ENCODE assay signal across 2 cellular contexts in genomic region chr12:24535334-24536019, GRCh38.
TF ChIP-seq lines count a peak whose summit lies in the region.

No MANE protein-coding gene starts in this region.

TF ChIP-seq in liver, 16 proteins besides CTCF, POLR2A, EP300 and RAD21:
- no peak for TF ChIP-seq FOXA1 (IDR thresholded peaks at IDR 0.05)
- TF ChIP-seq HNF4A (conservative IDR thresholded peaks at IDR 0.05) = peak; percentile 86 to 89
- TF ChIP-seq, protein P1, sequence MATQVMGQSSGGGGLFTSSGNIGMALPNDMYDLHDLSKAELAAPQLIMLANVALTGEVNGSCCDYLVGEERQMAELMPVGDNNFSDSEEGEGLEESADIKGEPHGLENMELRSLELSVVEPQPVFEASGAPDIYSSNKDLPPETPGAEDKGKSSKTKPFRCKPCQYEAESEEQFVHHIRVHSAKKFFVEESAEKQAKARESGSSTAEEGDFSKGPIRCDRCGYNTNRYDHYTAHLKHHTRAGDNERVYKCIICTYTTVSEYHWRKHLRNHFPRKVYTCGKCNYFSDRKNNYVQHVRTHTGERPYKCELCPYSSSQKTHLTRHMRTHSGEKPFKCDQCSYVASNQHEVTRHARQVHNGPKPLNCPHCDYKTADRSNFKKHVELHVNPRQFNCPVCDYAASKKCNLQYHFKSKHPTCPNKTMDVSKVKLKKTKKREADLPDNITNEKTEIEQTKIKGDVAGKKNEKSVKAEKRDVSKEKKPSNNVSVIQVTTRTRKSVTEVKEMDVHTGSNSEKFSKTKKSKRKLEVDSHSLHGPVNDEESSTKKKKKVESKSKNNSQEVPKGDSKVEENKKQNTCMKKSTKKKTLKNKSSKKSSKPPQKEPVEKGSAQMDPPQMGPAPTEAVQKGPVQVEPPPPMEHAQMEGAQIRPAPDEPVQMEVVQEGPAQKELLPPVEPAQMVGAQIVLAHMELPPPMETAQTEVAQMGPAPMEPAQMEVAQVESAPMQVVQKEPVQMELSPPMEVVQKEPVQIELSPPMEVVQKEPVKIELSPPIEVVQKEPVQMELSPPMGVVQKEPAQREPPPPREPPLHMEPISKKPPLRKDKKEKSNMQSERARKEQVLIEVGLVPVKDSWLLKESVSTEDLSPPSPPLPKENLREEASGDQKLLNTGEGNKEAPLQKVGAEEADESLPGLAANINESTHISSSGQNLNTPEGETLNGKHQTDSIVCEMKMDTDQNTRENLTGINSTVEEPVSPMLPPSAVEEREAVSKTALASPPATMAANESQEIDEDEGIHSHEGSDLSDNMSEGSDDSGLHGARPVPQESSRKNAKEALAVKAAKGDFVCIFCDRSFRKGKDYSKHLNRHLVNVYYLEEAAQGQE (IDR thresholded peaks at IDR 0.05) = peak; percentile 63
- peak; percentile 32 for TF ChIP-seq ATF3 (IDR thresholded peaks at IDR 0.05)
- TF ChIP-seq RXRA (IDR thresholded peaks at IDR 0.05) = peak; percentile 46 to 62
- TF ChIP-seq, protein P2, sequence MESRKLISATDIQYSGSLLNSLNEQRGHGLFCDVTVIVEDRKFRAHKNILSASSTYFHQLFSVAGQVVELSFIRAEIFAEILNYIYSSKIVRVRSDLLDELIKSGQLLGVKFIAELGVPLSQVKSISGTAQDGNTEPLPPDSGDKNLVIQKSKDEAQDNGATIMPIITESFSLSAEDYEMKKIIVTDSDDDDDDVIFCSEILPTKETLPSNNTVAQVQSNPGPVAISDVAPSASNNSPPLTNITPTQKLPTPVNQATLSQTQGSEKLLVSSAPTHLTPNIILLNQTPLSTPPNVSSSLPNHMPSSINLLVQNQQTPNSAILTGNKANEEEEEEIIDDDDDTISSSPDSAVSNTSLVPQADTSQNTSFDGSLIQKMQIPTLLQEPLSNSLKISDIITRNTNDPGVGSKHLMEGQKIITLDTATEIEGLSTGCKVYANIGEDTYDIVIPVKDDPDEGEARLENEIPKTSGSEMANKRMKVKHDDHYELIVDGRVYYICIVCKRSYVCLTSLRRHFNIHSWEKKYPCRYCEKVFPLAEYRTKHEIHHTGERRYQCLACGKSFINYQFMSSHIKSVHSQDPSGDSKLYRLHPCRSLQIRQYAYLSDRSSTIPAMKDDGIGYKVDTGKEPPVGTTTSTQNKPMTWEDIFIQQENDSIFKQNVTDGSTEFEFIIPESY (IDR thresholded peaks at IDR 0.05) = no peak
- peak; percentile 29 for TF ChIP-seq YY1 (IDR thresholded peaks at IDR 0.05)
- TF ChIP-seq FOXA2 (IDR thresholded peaks at IDR 0.05) = no peak
- TF ChIP-seq NR2F2 (IDR thresholded peaks at IDR 0.05) = no peak
- no peak for TF ChIP-seq EGR1 (IDR thresholded peaks at IDR 0.05; ENCODE audit: low read depth in 2 of 2)
- no peak for TF ChIP-seq MAX (IDR thresholded peaks at IDR 0.05)
- no peak for TF ChIP-seq GABPA (IDR thresholded peaks at IDR 0.05 in 1 of 2, conservative IDR thresholded peaks at IDR 0.05 in 1 of 2)
- TF ChIP-seq HNF4G (IDR thresholded peaks at IDR 0.05) = peak; percentile 56
- no peak for TF ChIP-seq TAF1 (conservative IDR thresholded peaks at IDR 0.05)
- peak; percentile 86 for TF ChIP-seq SP1 (IDR thresholded peaks at IDR 0.05)
- peak; percentile 19 to 40 for TF ChIP-seq JUND (IDR thresholded peaks at IDR 0.05)

TF ChIP-seq in HepG2, 621 proteins besides CTCF, POLR2A, EP300 and RAD21:
- TF ChIP-seq SOX6 (IDR thresholded peaks at IDR 0.05) = no peak
- no peak for TF ChIP-seq SOX6 (CRISPR knock-in tag; IDR thresholded peaks at IDR 0.05)
- TF ChIP-seq REPIN1 (CRISPR knock-in tag; IDR thresholded peaks at IDR 0.05; ENCODE audit: borderline replicate concordance, low read depth) = no peak
- TF ChIP-seq, protein P3, sequence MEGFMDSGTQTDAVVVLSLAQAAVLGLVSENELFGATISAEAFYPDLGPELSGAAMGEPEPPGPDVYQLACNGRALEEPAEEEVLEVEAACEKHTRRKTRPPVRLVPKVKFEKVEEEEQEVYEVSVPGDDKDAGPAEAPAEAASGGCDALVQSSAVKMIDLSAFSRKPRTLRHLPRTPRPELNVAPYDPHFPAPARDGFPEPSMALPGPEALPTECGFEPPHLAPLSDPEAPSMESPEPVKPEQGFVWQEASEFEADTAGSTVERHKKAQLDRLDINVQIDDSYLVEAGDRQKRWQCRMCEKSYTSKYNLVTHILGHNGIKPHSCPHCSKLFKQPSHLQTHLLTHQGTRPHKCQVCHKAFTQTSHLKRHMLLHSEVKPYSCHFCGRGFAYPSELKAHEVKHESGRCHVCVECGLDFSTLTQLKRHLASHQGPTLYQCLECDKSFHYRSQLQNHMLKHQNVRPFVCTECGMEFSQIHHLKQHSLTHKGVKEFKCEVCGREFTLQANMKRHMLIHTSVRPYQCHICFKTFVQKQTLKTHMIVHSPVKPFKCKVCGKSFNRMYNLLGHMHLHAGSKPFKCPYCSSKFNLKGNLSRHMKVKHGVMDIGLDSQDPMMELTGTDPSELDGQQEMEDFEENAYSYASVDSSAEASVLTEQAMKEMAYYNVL (CRISPR knock-in tag; IDR thresholded peaks at IDR 0.05; ENCODE audit: borderline replicate concordance) = no peak
- no peak for TF ChIP-seq ZNF792 (CRISPR knock-in tag; IDR thresholded peaks at IDR 0.05)
- no peak for TF ChIP-seq TFDP2 (CRISPR knock-in tag; IDR thresholded peaks at IDR 0.05)
- no peak for TF ChIP-seq ZNF772 (CRISPR knock-in tag; IDR thresholded peaks at IDR 0.05)
- TF ChIP-seq SRSF1 (optimal IDR thresholded peaks at IDR 0.05; ENCODE audit: low read depth, low read length) = no peak
- no peak for TF ChIP-seq ZNF75D (CRISPR knock-in tag; IDR thresholded peaks at IDR 0.05; ENCODE audit: borderline replicate concordance)
